ENCODE assay signal across 8 cellular contexts in the genomic region with DNA sequence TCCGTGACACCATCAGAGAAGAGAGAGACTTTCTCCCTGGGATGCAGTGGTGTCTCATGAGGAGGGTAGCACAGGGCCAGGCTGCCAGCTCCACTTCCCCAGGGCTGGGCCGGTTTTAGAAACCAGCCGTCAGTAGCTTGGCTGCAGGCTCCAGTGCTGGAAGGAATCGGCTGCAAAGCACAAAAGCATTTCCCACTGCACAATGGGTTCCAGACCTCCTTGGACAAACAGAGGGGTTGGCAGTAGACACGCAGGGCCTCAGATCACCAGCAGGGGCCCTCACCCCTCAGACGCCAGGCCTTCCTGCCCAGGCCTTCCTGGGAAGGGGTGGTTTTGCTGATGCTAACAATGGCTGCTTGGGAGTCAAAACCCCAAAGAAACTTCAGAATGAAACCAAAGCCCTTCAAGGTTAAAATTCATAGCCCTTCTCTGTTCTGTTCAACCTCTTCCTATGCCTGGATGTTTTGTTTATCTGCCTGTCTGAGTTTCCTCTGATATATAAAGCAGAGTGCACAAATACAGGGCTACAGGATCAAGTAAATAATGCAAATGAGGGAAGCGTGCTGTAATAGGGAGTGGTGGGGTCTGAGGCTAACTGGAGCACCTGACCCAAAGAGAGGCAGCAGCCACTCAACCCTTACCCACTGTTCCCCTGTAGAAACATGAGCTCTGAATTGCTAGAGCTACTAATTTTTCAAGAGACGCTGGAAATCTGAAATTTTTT. TPM values are rescaled to one million over a fixed set of nuclear protein-coding genes. Genes with fewer than 3 reads are reported as not detected.
A peak's percentile ranks its signal among the peaks of the same experiment; 100 is the strongest.
DNase-seq lines count a peak whose midpoint lies in the region; ATAC-seq lines count a peak whose summit lies in the region.

No MANE protein-coding gene starts in this region.

- in situ Hi-C loops in SK-MEL-5 (cut with HindIII; ENCODE audit: low pct_unique_long_range_greater_than_20kb, low sequenced_read_pairs): no loop called here

- H3K27me3 Mint-ChIP-seq in stimulated activated naive B cell treated with anti-CD40 and anti-IgM and Interleukin-4, amounts not matched to agents 10 μg/mL and 1 μg/mL and 100 μg/mL, for 72 hours: peaks cover 4% of the 10 kb centered on the region in 2 donors

- peaks cover 4 to 14% of the 10 kb centered on the region in 2 donors for H3K36me3 Mint-ChIP-seq in stimulated activated naive B cell treated with anti-CD40 and anti-IgM and Interleukin-4, amounts not matched to agents 10 μg/mL and 1 μg/mL and 100 μg/mL, for 72 hours

- DNase-seq in Ammon's horn (ENCODE audit: low spot score) (peak; percentile 60), GM19238 (ENCODE audit: insufficient read length, low spot score) (peak; percentile 32), SK-MEL-5 (ENCODE audit: low read depth, low spot score) (peak; percentile 68), glomerular visceral epithelial cell (ENCODE audit: extremely low spot score) (peak; percentile 8)
- DNase-seq in stimulated activated naive B cell treated with anti-CD40 and anti-IgM and Interleukin-4, amounts not matched to agents 10 μg/mL and 1 μg/mL and 100 μg/mL, for 72 hours: no peak

- H3K4me1 Mint-ChIP-seq in stimulated activated naive B cell treated with anti-CD40 and anti-IgM and Interleukin-4, amounts not matched to agents 10 μg/mL and 1 μg/mL and 100 μg/mL, for 72 hours: peaks cover 18 to 27% of the 10 kb centered on the region in 2 donors

- no peak overlapping the region for H3K4me3 Mint-ChIP-seq in stimulated activated naive B cell treated with anti-CD40 and anti-IgM and Interleukin-4, amounts not matched to agents 10 μg/mL and 1 μg/mL and 100 μg/mL, for 72 hours

- peak; percentile 65 to 68 for ATAC-seq in stimulated activated naive B cell treated with anti-CD40 and anti-IgM and Interleukin-4, amounts not matched to agents 10 μg/mL and 1 μg/mL and 100 μg/mL, for 72 hours (replicated peaks)
- ATAC-seq in GM19023 (IDR thresholded peaks at IDR 0.05; ENCODE audit: unreplicated experiment) (no peak), GM21381 (IDR thresholded peaks at IDR 0.05; ENCODE audit: unreplicated experiment) (no peak), GM18873 (IDR thresholded peaks at IDR 0.05; ENCODE audit: low FRiP score, unreplicated experiment) (no peak)

- peaks cover 9 to 11% of the 10 kb centered on the region in 2 donors for H3K9me3 Mint-ChIP-seq in stimulated activated naive B cell treated with anti-CD40 and anti-IgM and Interleukin-4, amounts not matched to agents 10 μg/mL and 1 μg/mL and 100 μg/mL, for 72 hours

- H3K27ac Mint-ChIP-seq in stimulated activated naive B cell treated with anti-CD40 and anti-IgM and Interleukin-4, amounts not matched to agents 10 μg/mL and 1 μg/mL and 100 μg/mL, for 72 hours: no peak overlapping the region

RNA-seq across cellular contexts. Expression of gene TEKT5, which starts 26.2 kb away (rescaled TPM):
- 1.4 TPM in 1 of 2 replicates, not detected in the other for total RNA-seq in SK-MEL-5 (2014; rRNA removed; shearing (Covaris generic))
- not detected in 2 replicates for polyA plus RNA-seq in SK-MEL-5 (2015; cell fraction: cytosol; rRNA removed)
- not detected in 2 replicates for polyA plus RNA-seq in SK-MEL-5 (2015; cell fraction: nucleus; rRNA removed)

Comparison
In these comparisons a context has a peak if more than half of its experiments do, and no peak if none do; other contexts are left out.
1. ATAC-seq: peak in stimulated activated naive B cell treated with anti-CD40 and anti-IgM and Interleukin-4, amounts not matched to agents 10 μg/mL and 1 μg/mL and 100 μg/mL, for 72 hours (2 of 2); none in GM19023 (single experiment), GM21381 (single experiment) and GM18873 (single experiment).